In genomic region chrX:33175201-33175600, GRCh38 we compare ENCODE assay signal across 20 cellular contexts.
"Had no signal": no experiment of that assay in that cellular context is flagged by ENCODE, and none has a peak within 500 bp of the region (broad histone marks: within the 10 kb centered on the region; RNA-seq: fewer than 3 reads in every experiment).

No MANE protein-coding gene starts in this region.

- H3K27ac ChIP-seq: esophagus squamous epithelium, hepatocyte, left ventricle myocardium inferior, lower lobe of right lung, stomach, thoracic aorta had no signal

- H3K27me3 ChIP-seq: esophagus squamous epithelium, hepatocyte, stomach had no signal

- H3K36me3 ChIP-seq: esophagus squamous epithelium, left ventricle myocardium inferior, lower lobe of right lung, stomach, thoracic aorta had no signal

- H3K4me1 ChIP-seq: esophagus squamous epithelium, left ventricle myocardium inferior, lower lobe of right lung, stomach had no signal

- ATAC-seq: effector memory CD8-positive, alpha-beta T cell; left cardiac atrium; lower lobe of right lung; natural killer cell treated with Interleukin-12 subunit alpha and Interleukin-12 subunit beta and Interleukin-15 and Interleukin-18, amount 100 ng/mL, for 72 hours; right cardiac atrium had no signal

- FAIRE-seq: kidney, small intestine had no signal

- H3K4me3 ChIP-seq: esophagus squamous epithelium, hepatocyte, left ventricle myocardium inferior, lower lobe of right lung, stomach, thoracic aorta had no signal

- H2AFZ ChIP-seq: hepatocyte had no signal

- DNase-seq: effector memory CD8-positive, alpha-beta T cell; esophagus squamous epithelium; foreskin fibroblast; kidney; left cardiac atrium; left ventricle myocardium inferior; lower lobe of right lung; mesenchymal stem cell; midbrain; posterior cingulate gyrus; right cardiac atrium; small intestine; stimulated activated CD4-positive, alpha-beta T cell treated with anti-CD3 and anti-CD28 coated beads, Interleukin-12 subunit alpha, Interleukin-12 subunit beta, amount 100 ng/mL, for 4 hours; stimulated activated naive CD4-positive, alpha-beta T cell; stomach; substantia nigra; trophoblast cell had no signal

- H3K9me3 ChIP-seq: esophagus squamous epithelium, left ventricle myocardium inferior, lower lobe of right lung, stomach, thoracic aorta had no signal
